ENCODE assay signal across 14 cellular contexts in genomic region chr11:103892603-103893002, GRCh38.
A peak's percentile ranks its signal among the peaks of the same experiment; 100 is the strongest.
DNase-seq lines count a peak whose midpoint lies in the region; ATAC-seq, FAIRE-seq and TF ChIP-seq lines count a peak whose summit lies in the region.
"Had no signal": no experiment of that assay in that cellular context is flagged by ENCODE, and none has a peak within 500 bp of the region (broad histone marks: within the 10 kb centered on the region; RNA-seq: fewer than 3 reads in every experiment).

No MANE protein-coding gene starts in this region.

- no peak overlapping the region for H3K9ac ChIP-seq in endothelial cell of umbilical vein (replicated peaks; ENCODE audit: extremely low read depth, insufficient read depth, low read length)

- no peaks in the 10 kb centered on the region for H4K20me1 ChIP-seq in endothelial cell of umbilical vein (replicated peaks; ENCODE audit: control insufficient read depth, extremely low read depth, insufficient read depth, low read length)

- H3K27me3 ChIP-seq in endothelial cell of umbilical vein (ENCODE audit: control insufficient read depth in 2 of 2, insufficient read depth in 2 of 2, low read length in 2 of 2), result no peaks in the 10 kb centered on the region

- no peaks in the 10 kb centered on the region for H3K27me3 Mint-ChIP-seq in activated CD8-positive, alpha-beta memory T cell treated with anti-CD3 and anti-CD28 coated beads, Interleukin-2, amount 10 ng/mL, durations not matched to agents 7 days and 5 days

- intact Hi-C loops in endothelial cell of umbilical vein (cut with micrococcal nuclease), result no loop called here

- no peak overlapping the region for H3K4me2 ChIP-seq in endothelial cell of umbilical vein (ENCODE audit: insufficient read depth, low read length)

- no peak for TF ChIP-seq POLR2A in endothelial cell of umbilical vein (IDR thresholded peaks at IDR 0.05; ENCODE audit: low read depth, low read length)

- no peaks in the 10 kb centered on the region for H3K9me1 ChIP-seq in endothelial cell of umbilical vein (replicated peaks; ENCODE audit: control insufficient read depth, extremely low read depth, insufficient read depth, low read length)

- BruUV-seq in endothelial cell of umbilical vein (replicated peaks; lab: Mats Ljungman, UMichigan), result no TSS peak

- dilution Hi-C loops in endothelial cell of umbilical vein (cut with MboI; ENCODE audit: extremely low pct_ligation_motif_present, low sequenced_read_pairs), result no loop called here

- no peak overlapping the region for H3K4me3 Mint-ChIP-seq in activated CD8-positive, alpha-beta memory T cell treated with anti-CD3 and anti-CD28 coated beads, Interleukin-2, amount 10 ng/mL, durations not matched to agents 7 days and 5 days
- H3K4me3 Mint-ChIP-seq: dendritic cell treated with granulocyte-macrophage colony-stimulating factor and Interleukin-4, amounts not matched to agents 40 ng/mL and 50 ng/mL, for 4 days had no signal

- peaks cover 5% of the 10 kb centered on the region for H3K4me1 ChIP-seq in endothelial cell of umbilical vein (ENCODE audit: control insufficient read depth, extremely low read depth, insufficient read depth, low read length)

- no peaks in the 10 kb centered on the region for H3K79me2 ChIP-seq in endothelial cell of umbilical vein (ENCODE audit: control insufficient read depth, insufficient read depth, low read length)

- POLR2A ChIA-PET in endothelial cell of umbilical vein (lab: Charles Lee), result no interaction called here

- H3K27ac Mint-ChIP-seq in activated CD8-positive, alpha-beta memory T cell treated with anti-CD3 and anti-CD28 coated beads, Interleukin-2, amount 10 ng/mL, durations not matched to agents 7 days and 5 days, result no peak overlapping the region
- H3K27ac Mint-ChIP-seq: dendritic cell treated with granulocyte-macrophage colony-stimulating factor and Interleukin-4, amounts not matched to agents 40 ng/mL and 50 ng/mL, for 4 days had no signal

- no peaks in the 10 kb centered on the region for H3K36me3 ChIP-seq in endothelial cell of umbilical vein (ENCODE audit: control insufficient read depth in 2 of 2, extremely low read depth in 1 of 2, insufficient read depth in 2 of 2, low read length in 2 of 2)

- H3K4me3 ChIP-seq in endothelial cell of umbilical vein (replicated peaks in 1 of 3; ENCODE audit: insufficient read depth in 1 of 3, low read depth in 1 of 3, low read length in 3 of 3), result no peak overlapping the region

- H2AFZ ChIP-seq in endothelial cell of umbilical vein (ENCODE audit: low read depth, low read length), result no peak overlapping the region

- H3K27ac ChIP-seq in endothelial cell of umbilical vein (ENCODE audit: insufficient read depth, low read depth, low read length), result no peak overlapping the region

- ATAC-seq in GM18873 (IDR thresholded peaks at IDR 0.05; ENCODE audit: low FRiP score, unreplicated experiment) (no peak), GM18909 (IDR thresholded peaks at IDR 0.05; ENCODE audit: poor library complexity, unreplicated experiment) (no peak)
- no peak for ATAC-seq in activated CD8-positive, alpha-beta memory T cell treated with anti-CD3 and anti-CD28 coated beads, Interleukin-2, amount 10 ng/mL, durations not matched to agents 7 days and 5 days
- ATAC-seq: left colon, Right ventricle myocardium inferior had no signal

- no peaks in the 10 kb centered on the region for H3K4me1 Mint-ChIP-seq in activated CD8-positive, alpha-beta memory T cell treated with anti-CD3 and anti-CD28 coated beads, Interleukin-2, amount 10 ng/mL, durations not matched to agents 7 days and 5 days

- no peaks in the 10 kb centered on the region for H3K36me3 Mint-ChIP-seq in activated CD8-positive, alpha-beta memory T cell treated with anti-CD3 and anti-CD28 coated beads, Interleukin-2, amount 10 ng/mL, durations not matched to agents 7 days and 5 days

- peak; percentile 28 for DNase-seq in GM04504 (ENCODE audit: low read depth)
- peak; percentile 64 for DNase-seq in RCC 7860 (ENCODE audit: low spot score)
- no peak for DNase-seq in endothelial cell of umbilical vein (ENCODE audit: low read depth, low spot score)
- DNase-seq in occipital lobe (lab: John Stamatoyannopoulos, UW), result peak; percentile 9
- DNase-seq in COR-L47 (lab: John Stamatoyannopoulos, UW), result no peak
- no peak for DNase-seq in activated CD8-positive, alpha-beta memory T cell treated with anti-CD3 and anti-CD28 coated beads, Interleukin-2, amount 10 ng/mL, durations not matched to agents 7 days and 5 days
- DNase-seq: left colon, NCI-H1092 treated with DMSO at 0.1 percent for 48 hours, NCI-H446 treated with DMSO at 0.1 percent for 48 hours had no signal

- H3K9me3 ChIP-seq in endothelial cell of umbilical vein (replicated peaks; ENCODE audit: control insufficient read depth, insufficient read depth, low read length), result no peaks in the 10 kb centered on the region

- FAIRE-seq in RCC 7860 (lab: Jason Lieb, UNC) (no peak), endothelial cell of umbilical vein (lab: Jason Lieb, UNC) (peak; percentile 72)
- FAIRE-seq: H1 had no signal

- no peak for TF ChIP-seq CTCF in endothelial cell of umbilical vein (IDR thresholded peaks at IDR 0.05; ENCODE audit: extremely low read depth in 1 of 2, insufficient read depth in 1 of 2, low read depth in 1 of 2, low read length in 2 of 2)

- peaks cover 2% of the 10 kb centered on the region for H3K9me3 Mint-ChIP-seq in activated CD8-positive, alpha-beta memory T cell treated with anti-CD3 and anti-CD28 coated beads, Interleukin-2, amount 10 ng/mL, durations not matched to agents 7 days and 5 days (ENCODE audit: low read depth)

- CTCF ChIA-PET in endothelial cell of umbilical vein (lab: Charles Lee), result no interaction called here
- CTCF ChIA-PET in activated CD8-positive, alpha-beta memory T cell treated with anti-CD3 and anti-CD28 coated beads, Interleukin-2, amount 10 ng/mL, durations not matched to agents 7 days and 5 days (lab: Charles Lee), result no interaction called here

TF ChIP-seq in endothelial cell of umbilical vein, 7 proteins besides CTCF, POLR2A, EP300 and RAD21:
- TF ChIP-seq MAX (IDR thresholded peaks at IDR 0.05; ENCODE audit: insufficient read depth, insufficient read length) (no peak), FOS (IDR thresholded peaks at IDR 0.05; ENCODE audit: borderline replicate concordance, insufficient read depth, low read length) (peak; percentile 72), GATA2 (IDR thresholded peaks at IDR 0.05; ENCODE audit: insufficient read depth, insufficient read length, low read depth, low read length) (no peak), EZH2 (IDR thresholded peaks at IDR 0.05; ENCODE audit: borderline replicate concordance, low read depth, low read length, severe bottlenecking) (no peak), JUN (IDR thresholded peaks at IDR 0.05; ENCODE audit: borderline replicate concordance, insufficient read depth, insufficient read length, low read depth) (peak; percentile 61), MYC (IDR thresholded peaks at IDR 0.05; ENCODE audit: low read depth, low read length) (no peak)

Comparison
In these comparisons a context has a peak if more than half of its experiments do, and no peak if none do; other contexts are left out.
1. DNase-seq: peak in GM04504 (single experiment), RCC 7860 (single experiment) and occipital lobe (single experiment); none in endothelial cell of umbilical vein (single experiment), COR-L47 (single experiment) and activated CD8-positive, alpha-beta memory T cell treated with anti-CD3 and anti-CD28 coated beads, Interleukin-2, amount 10 ng/mL, durations not matched to agents 7 days and 5 days (single experiment).